ENCODE assay signal across 8 cellular contexts in genomic region chr3:49358217-49358883, GRCh38. TPM values are rescaled to one million over a fixed set of nuclear protein-coding genes. Genes with fewer than 3 reads are reported as not detected.
DNase-seq lines count a peak whose midpoint lies in the region; ATAC-seq, FAIRE-seq and TF ChIP-seq lines count a peak whose summit lies in the region.

Gene GPX1, minus strand, starts transcription at chr3:49358353. Its CDS starts 75 bp downstream, at chr3:49358278.

- peak within 1 kb of the TSS; percentile 84 to 97 (median 90) for H3K27ac ChIP-seq in esophagus squamous epithelium

- no peaks in the 10 kb centered on the region for H3K9me3 ChIP-seq in esophagus squamous epithelium

- TF ChIP-seq CTCF in esophagus squamous epithelium (IDR thresholded peaks at IDR 0.05): peak in 3 of 6 experiments; percentile 9 to 29 (median 13)

- peak in 3 of 4 donors; percentile 65 to 97 (median 96) for TF ChIP-seq POLR2A in esophagus squamous epithelium (IDR thresholded peaks at IDR 0.05)

- FAIRE-seq in RCC 7860 (lab: Jason Lieb, UNC): peak; percentile 80

- peak; percentile 76 for ATAC-seq in GM21619 (IDR thresholded peaks at IDR 0.05; ENCODE audit: unreplicated experiment)

- DNase-seq in DMS153 treated with DMSO at 0.1 percent for 48 hours (lab: John Stamatoyannopoulos, UW; ENCODE audit: unreplicated experiment) (peak; percentile 26), KG1 (lab: John Stamatoyannopoulos, UW) (peak; percentile 80), RCC 7860 (ENCODE audit: low spot score) (peak; percentile 87), activated T-helper 1 cell treated with Interleukin-2 at 50 U/mL for 16 hours (ENCODE audit: low read depth) (peak; percentile 64), esophagus squamous epithelium (lab: John Stamatoyannopoulos, UW) (peak; percentile 80), myocyte (ENCODE audit: low read depth) (peak; percentile 96)
- peak; percentile 78 to 88 for DNase-seq in stimulated activated CD8-positive, alpha-beta memory T cell treated with anti-CD3 and anti-CD28 coated beads, Interleukin-7, amount 100 ng/mL, for 48 hours (ENCODE audit: extremely low read depth in 1 of 2, low read depth in 1 of 2)

- H3K27me3 ChIP-seq in esophagus squamous epithelium: no peaks in the 10 kb centered on the region

- intact Hi-C loops in esophagus squamous epithelium (cut with DNase I): no loop called here

- peak within 1 kb of the TSS; percentile 47 to 78 (median 72) for H3K4me3 ChIP-seq in esophagus squamous epithelium

- peaks cover 22 to 68% (median 28%) of the 10 kb centered on the region in 3 donors for H3K36me3 ChIP-seq in esophagus squamous epithelium

- peaks cover 20 to 64% (median 36%) of the 10 kb centered on the region in 3 donors for H3K4me1 ChIP-seq in esophagus squamous epithelium

- WGBS in esophagus squamous epithelium, 2 donors: 0% methylated on average over 1 of the region's 46 CpGs; no CpG with 5 or more reads in 1 of the 2 donors

RNA-seq across cellular contexts. Expression of gene GPX1, which starts in this region (rescaled TPM):
- total RNA-seq in esophagus squamous epithelium: 100 to 1,000 TPM; 126 to 400 (median 228) TPM
- 109 and 116 TPM in 2 replicates for total RNA-seq in myocyte
- polyA plus RNA-seq in myocyte (2012): 271 TPM

Comparison
In these comparisons a context has a peak if more than half of its experiments do, and no peak if none do; other contexts are left out.
1. Peak in every context shown above with its lines: DNase-seq, ATAC-seq, H3K4me3 ChIP-seq and H3K27ac ChIP-seq.
2. DNase-seq: peak in every context shown above with its lines; median percentile 96 in myocyte; 87 in RCC 7860; 83 in stimulated activated CD8-positive, alpha-beta memory T cell treated with anti-CD3 and anti-CD28 coated beads, Interleukin-7, amount 100 ng/mL, for 48 hours; 80 in KG1; 80 in esophagus squamous epithelium; 64 in activated T-helper 1 cell treated with Interleukin-2 at 50 U/mL for 16 hours; 26 in DMS153 treated with DMSO at 0.1 percent for 48 hours.